5 cellular contexts compared by ENCODE assay signal in genomic region chr20:24862186-24862585, GRCh38.
"Had no signal": no experiment of that assay in that cellular context is flagged by ENCODE, and none has a peak within 500 bp of the region (broad histone marks: within the 10 kb centered on the region; RNA-seq: fewer than 3 reads in every experiment).

No MANE protein-coding gene starts in this region.

- ATAC-seq: HepG2, K562 had no signal

- H3K4me3 ChIP-seq: K562 had no signal

- H3K27ac ChIP-seq: HL-60 had no signal

- DNase-seq: IMR-90, KBM-7 had no signal
